In the genomic region with DNA sequence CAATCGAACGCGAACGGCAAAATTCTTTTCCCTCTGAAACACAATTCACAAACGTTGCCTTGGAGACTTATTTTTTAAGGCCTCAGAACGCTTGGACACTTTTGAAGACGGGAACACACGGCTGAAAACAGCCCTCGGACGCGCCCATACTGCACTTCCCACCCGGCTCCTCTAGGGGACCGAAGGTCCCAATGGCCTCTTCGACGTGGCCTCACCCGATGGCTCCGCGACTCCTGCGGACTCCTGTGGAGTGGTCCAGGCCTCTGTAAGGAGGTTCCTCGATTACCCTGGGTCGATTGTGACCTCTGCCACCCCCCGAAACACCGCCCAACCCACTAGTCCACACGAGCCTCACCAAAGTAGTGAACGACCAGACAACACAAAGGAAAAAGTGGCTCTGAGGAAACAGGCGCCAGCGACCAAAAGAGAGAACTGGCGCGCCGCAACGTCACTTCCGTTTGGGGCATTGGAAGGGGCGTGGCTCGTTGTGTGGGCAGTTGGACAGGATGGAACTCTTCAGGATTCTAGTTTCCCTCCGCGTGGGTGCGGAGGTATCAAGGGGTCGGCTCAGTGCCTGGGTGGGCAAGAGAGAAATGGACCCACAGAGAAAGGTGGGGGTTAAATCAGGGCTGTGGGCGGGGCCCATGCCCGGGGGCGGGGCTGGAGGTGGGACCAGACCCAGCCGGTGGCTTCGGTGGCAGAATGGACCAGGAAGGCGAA, we compare ENCODE assay signal across 1 cellular context.
TF ChIP-seq lines count a peak whose summit lies in the region.

Gene ZNF560 (minus strand): TSS at position 434 of the 720 bp plus-strand sequence. CDS start 23,303 bp downstream, outside the sequence.

TF ChIP-seq in WTC11, 78 proteins besides CTCF, POLR2A, EP300 and RAD21 (continued from another document):
- no peak for TF ChIP-seq SOX15 (CRISPR knock-in tag; IDR thresholded peaks at IDR 0.05)
